In the genomic region with DNA sequence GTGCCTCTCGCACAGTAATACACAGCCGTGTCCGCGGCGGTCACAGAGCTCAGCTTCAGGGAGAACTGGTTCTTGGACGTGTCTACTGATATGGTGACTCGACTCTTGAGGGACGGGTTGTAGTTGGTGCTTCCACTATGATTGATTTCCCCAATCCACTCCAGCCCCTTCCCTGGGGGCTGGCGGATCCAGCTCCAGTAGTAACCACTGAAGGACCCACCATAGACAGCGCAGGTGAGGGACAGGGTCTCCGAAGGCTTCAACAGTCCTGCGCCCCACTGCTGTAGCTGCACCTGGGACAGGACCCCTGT, we compare ENCODE assay signal across 1 cellular context.
A peak's percentile ranks its signal among the peaks of the same experiment; 100 is the strongest.
TF ChIP-seq lines count a peak whose summit lies in the region.

No MANE protein-coding gene starts in this region.

TF ChIP-seq in HepG2, 621 proteins besides CTCF, POLR2A, EP300 and RAD21:
- TF ChIP-seq RBM39 (IDR thresholded peaks at IDR 0.05; ENCODE audit: low read depth, low read length, poor library complexity, severe bottlenecking) = peak; percentile 12
